ENCODE assay signal across 1 cellular context in genomic region chr1:210684466-210685294, GRCh38.
TF ChIP-seq lines count a peak whose summit lies in the region.

No MANE protein-coding gene starts in this region.

TF ChIP-seq in GM12878, 131 proteins besides CTCF, POLR2A, EP300 and RAD21 (continued from another document):
- no peak for TF ChIP-seq ZNF384 (IDR thresholded peaks at IDR 0.05; ENCODE audit: borderline replicate concordance, low read depth, low read length)
- TF ChIP-seq NFIC (IDR thresholded peaks at IDR 0.05; ENCODE audit: low read depth, low read length): no peak
- TF ChIP-seq NBN (IDR thresholded peaks at IDR 0.05): peak; percentile 57; the same call in 1 of the 2 replicates
- no peak for TF ChIP-seq NRF1 (conservative IDR thresholded peaks at IDR 0.05; ENCODE audit: low read depth, low read length)
- peak; percentile 53; the same call in 1 of the 3 replicates for TF ChIP-seq POU2F2 (IDR thresholded peaks at IDR 0.05; ENCODE audit: borderline replicate concordance, low read depth, low read length)
- no peak for TF ChIP-seq FOXM1 (IDR thresholded peaks at IDR 0.05; ENCODE audit: low read depth, low read length)
- TF ChIP-seq RELA (IDR thresholded peaks at IDR 0.05; ENCODE audit: borderline replicate concordance, partially characterized antibody): no peak
- no peak for TF ChIP-seq SUZ12 (IDR thresholded peaks at IDR 0.05; ENCODE audit: unreplicated experiment)
- 0 out of 2 replicates have a peak, but pooled peaks have one; percentile 28 for TF ChIP-seq PAX5 (IDR thresholded peaks at IDR 0.05; ENCODE audit: borderline replicate concordance, low read depth, low read length)
- TF ChIP-seq KAT2A (conservative IDR thresholded peaks at IDR 0.05; ENCODE audit: control insufficient read depth, low read depth, low read length): no peak
